ENCODE assay signal across 1 cellular context in genomic region chr6:127581576-127581975, GRCh38.
TF ChIP-seq lines count a peak whose summit lies in the region.

No MANE protein-coding gene starts in this region.

TF ChIP-seq in H1, 55 proteins besides CTCF, POLR2A, EP300 and RAD21 (continued from another document):
- TF ChIP-seq CHD7 (IDR thresholded peaks at IDR 0.05; ENCODE audit: insufficient replicate concordance, low read length) (no peak), GABPA (IDR thresholded peaks at IDR 0.05; ENCODE audit: borderline replicate concordance, insufficient read depth, low read length) (no peak), SIN3A (conservative IDR thresholded peaks at IDR 0.05 in 1 of 2, IDR thresholded peaks at IDR 0.05 in 1 of 2; ENCODE audit: low read depth in 1 of 2, low read length in 2 of 2) (no peak), ASH2L (IDR thresholded peaks at IDR 0.05; ENCODE audit: low read length) (no peak), CHD1 (IDR thresholded peaks at IDR 0.05; ENCODE audit: low read depth, low read length) (no peak), MAFK (IDR thresholded peaks at IDR 0.05; ENCODE audit: low read depth, low read length) (no peak), PHF8 (conservative IDR thresholded peaks at IDR 0.05; ENCODE audit: low read depth, low read length) (no peak), BACH1 (IDR thresholded peaks at IDR 0.05; ENCODE audit: low read length) (no peak)
- TF ChIP-seq, protein P1, sequence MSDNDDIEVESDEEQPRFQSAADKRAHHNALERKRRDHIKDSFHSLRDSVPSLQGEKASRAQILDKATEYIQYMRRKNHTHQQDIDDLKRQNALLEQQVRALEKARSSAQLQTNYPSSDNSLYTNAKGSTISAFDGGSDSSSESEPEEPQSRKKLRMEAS (IDR thresholded peaks at IDR 0.05) = no peak
